ENCODE assay signal across 12 cellular contexts in genomic region chr12:114479831-114480230, GRCh38.
A peak's percentile ranks its signal among the peaks of the same experiment; 100 is the strongest.
DNase-seq lines count a peak whose midpoint lies in the region; ATAC-seq lines count a peak whose summit lies in the region.
"Had no signal": no experiment of that assay in that cellular context is flagged by ENCODE, and none has a peak within 500 bp of the region (broad histone marks: within the 10 kb centered on the region; RNA-seq: fewer than 3 reads in every experiment).

No MANE protein-coding gene starts in this region.

- H3K4me3 ChIP-seq in iPS-15b (ENCODE audit: low read depth, low read length) = peak overlapping the region; percentile 47

- DNase-seq in activated CD4-positive, alpha-beta T cell treated with anti-CD3 and anti-CD28 coated beads for 36 hours = peak; percentile 6
- no peak for DNase-seq in activated CD4-positive, alpha-beta T cell treated with anti-CD3 and anti-CD28 coated beads for 1 hour
- DNase-seq in activated naive CD8-positive, alpha-beta T cell treated with anti-CD3 and anti-CD28 coated beads, Interleukin-2, amount 50 U/mL, for 24 hours = no peak
- DNase-seq in hypothalamus (lab: John Stamatoyannopoulos, UW) = no peak
- DNase-seq: BE2C, immature natural killer cell, NCI-H526 had no signal

- no peaks in the 10 kb centered on the region for H3K4me1 ChIP-seq in iPS-15b (ENCODE audit: control insufficient read depth, insufficient read depth, low read length)
- H3K4me1 ChIP-seq: BE2C had no signal

- H3K27me3 ChIP-seq in iPS-15b (ENCODE audit: control insufficient read depth, insufficient read depth, low read length) = peaks cover 87% of the 10 kb centered on the region

- peaks cover 55% of the 10 kb centered on the region for H3K27me3 Mint-ChIP-seq in activated CD4-positive, alpha-beta T cell treated with anti-CD3 and anti-CD28 coated beads for 36 hours
- peaks cover 65% of the 10 kb centered on the region for H3K27me3 Mint-ChIP-seq in activated naive CD8-positive, alpha-beta T cell treated with anti-CD3 and anti-CD28 coated beads, Interleukin-2, amount 50 U/mL, for 24 hours
- peaks cover 45% of the 10 kb centered on the region for H3K27me3 Mint-ChIP-seq in stimulated activated memory B cell treated with anti-CD40 and anti-IgM and Interleukin-4, amounts not matched to agents 10 μg/mL and 1 μg/mL and 100 μg/mL, for 72 hours

- H3K27ac Mint-ChIP-seq in activated CD4-positive, alpha-beta T cell treated with anti-CD3 and anti-CD28 coated beads for 36 hours = no peak overlapping the region
- H3K27ac Mint-ChIP-seq in activated naive CD8-positive, alpha-beta T cell treated with anti-CD3 and anti-CD28 coated beads, Interleukin-2, amount 50 U/mL, for 24 hours = no peak overlapping the region
- no peak overlapping the region for H3K27ac Mint-ChIP-seq in stimulated activated memory B cell treated with anti-CD40 and anti-IgM and Interleukin-4, amounts not matched to agents 10 μg/mL and 1 μg/mL and 100 μg/mL, for 72 hours
- H3K27ac Mint-ChIP-seq: immature natural killer cell had no signal

- no peak overlapping the region for H3K9ac ChIP-seq in iPS-15b (ENCODE audit: low read depth, low read length)

- no peaks in the 10 kb centered on the region for H3K9me3 ChIP-seq in iPS-15b (ENCODE audit: control insufficient read depth, insufficient read depth, low read length)
- H3K9me3 ChIP-seq: adrenal gland, BE2C had no signal

- no peak overlapping the region for H3K4me3 Mint-ChIP-seq in activated CD4-positive, alpha-beta T cell treated with anti-CD3 and anti-CD28 coated beads for 36 hours
- peak overlapping the region; percentile 29 for H3K4me3 Mint-ChIP-seq in activated naive CD8-positive, alpha-beta T cell treated with anti-CD3 and anti-CD28 coated beads, Interleukin-2, amount 50 U/mL, for 24 hours
- H3K4me3 Mint-ChIP-seq in stimulated activated memory B cell treated with anti-CD40 and anti-IgM and Interleukin-4, amounts not matched to agents 10 μg/mL and 1 μg/mL and 100 μg/mL, for 72 hours = peak overlapping the region; percentile 34

- POLR2A ChIA-PET in activated CD4-positive, alpha-beta T cell treated with anti-CD3 and anti-CD28 coated beads for 36 hours (lab: Charles Lee) = no interaction called here

- H3K36me3 Mint-ChIP-seq in activated CD4-positive, alpha-beta T cell treated with anti-CD3 and anti-CD28 coated beads for 36 hours (ENCODE audit: low read depth) = no peaks in the 10 kb centered on the region
- no peaks in the 10 kb centered on the region for H3K36me3 Mint-ChIP-seq in activated naive CD8-positive, alpha-beta T cell treated with anti-CD3 and anti-CD28 coated beads, Interleukin-2, amount 50 U/mL, for 24 hours (ENCODE audit: low read depth)
- H3K36me3 Mint-ChIP-seq in stimulated activated memory B cell treated with anti-CD40 and anti-IgM and Interleukin-4, amounts not matched to agents 10 μg/mL and 1 μg/mL and 100 μg/mL, for 72 hours = no peaks in the 10 kb centered on the region

- intact Hi-C loops in activated CD4-positive, alpha-beta T cell treated with anti-CD3 and anti-CD28 coated beads for 36 hours (cut with DNase I, micrococcal nuclease) = no loop called here

- CTCF ChIA-PET in activated CD4-positive, alpha-beta T cell treated with anti-CD3 and anti-CD28 coated beads for 36 hours (lab: Charles Lee) = no interaction called here

- peaks cover 7% of the 10 kb centered on the region for H3K4me1 Mint-ChIP-seq in activated CD4-positive, alpha-beta T cell treated with anti-CD3 and anti-CD28 coated beads for 36 hours
- peaks cover 5% of the 10 kb centered on the region for H3K4me1 Mint-ChIP-seq in activated naive CD8-positive, alpha-beta T cell treated with anti-CD3 and anti-CD28 coated beads, Interleukin-2, amount 50 U/mL, for 24 hours
- H3K4me1 Mint-ChIP-seq in stimulated activated memory B cell treated with anti-CD40 and anti-IgM and Interleukin-4, amounts not matched to agents 10 μg/mL and 1 μg/mL and 100 μg/mL, for 72 hours = peaks cover 7% of the 10 kb centered on the region

- no peaks in the 10 kb centered on the region for H3K9me3 Mint-ChIP-seq in activated CD4-positive, alpha-beta T cell treated with anti-CD3 and anti-CD28 coated beads for 36 hours (ENCODE audit: low read depth)
- H3K9me3 Mint-ChIP-seq in activated naive CD8-positive, alpha-beta T cell treated with anti-CD3 and anti-CD28 coated beads, Interleukin-2, amount 50 U/mL, for 24 hours = peaks cover 9% of the 10 kb centered on the region
- H3K9me3 Mint-ChIP-seq in stimulated activated memory B cell treated with anti-CD40 and anti-IgM and Interleukin-4, amounts not matched to agents 10 μg/mL and 1 μg/mL and 100 μg/mL, for 72 hours = no peaks in the 10 kb centered on the region

- no peak for ATAC-seq in activated CD4-positive, alpha-beta T cell treated with anti-CD3 and anti-CD28 coated beads for 36 hours
- ATAC-seq in activated naive CD8-positive, alpha-beta T cell treated with anti-CD3 and anti-CD28 coated beads, Interleukin-2, amount 50 U/mL, for 24 hours = no peak
- ATAC-seq in stimulated activated memory B cell treated with anti-CD40 and anti-IgM and Interleukin-4, amounts not matched to agents 10 μg/mL and 1 μg/mL and 100 μg/mL, for 72 hours = no peak
- no peak for ATAC-seq in GM18870 (IDR thresholded peaks at IDR 0.05; ENCODE audit: unreplicated experiment)
- no peak for ATAC-seq in GM19397 (IDR thresholded peaks at IDR 0.05; ENCODE audit: unreplicated experiment)

- H3K36me3 ChIP-seq in iPS-15b (ENCODE audit: control insufficient read depth, insufficient read depth, low read length) = no peaks in the 10 kb centered on the region
- H3K36me3 ChIP-seq: adrenal gland, BE2C had no signal
